In genomic region chr16:4053663-4054479, GRCh38 we compare ENCODE assay signal across 8 cellular contexts.
A peak's percentile ranks its signal among the peaks of the same experiment; 100 is the strongest.
DNase-seq lines count a peak whose midpoint lies in the region; ATAC-seq and TF ChIP-seq lines count a peak whose summit lies in the region.

No MANE protein-coding gene starts in this region.

- intact Hi-C loops in OCI-LY7 (cut with micrococcal nuclease; ENCODE audit: unreplicated experiment) = no loop called here

- H3K4me1 ChIP-seq in muscle layer of colon (ENCODE audit: insufficient read depth, low read length) (peaks cover 20% of the 10 kb centered on the region), OCI-LY7 (ENCODE audit: insufficient read depth, low read length, poor library complexity, severe bottlenecking) (no peaks in the 10 kb centered on the region)

- in situ Hi-C loops in Caki2 (cut with HindIII; ENCODE audit: low pct_unique_long_range_greater_than_20kb, low sequenced_read_pairs) = no loop called here

- H3K27ac ChIP-seq in coronary artery (peak overlapping the region; percentile 47 to 85), muscle layer of colon (ENCODE audit: low read depth, low read length) (peak overlapping the region; percentile 26), OCI-LY7 (ENCODE audit: low read depth, low read length, poor library complexity, severe bottlenecking) (no peak overlapping the region)

- ATAC-seq in GM18498 (IDR thresholded peaks at IDR 0.05; ENCODE audit: unreplicated experiment) = no peak

- TF ChIP-seq CTCF in coronary artery (IDR thresholded peaks at IDR 0.05) (no peak), OCI-LY7 (conservative IDR thresholded peaks at IDR 0.05; ENCODE audit: low read length) (no peak)

- no peaks in the 10 kb centered on the region for H4K20me1 ChIP-seq in OCI-LY7 (ENCODE audit: insufficient read depth, low read length)

- H2AFZ ChIP-seq in OCI-LY7 (ENCODE audit: low read length) = no peak overlapping the region

- no peak overlapping the region for H3K9ac ChIP-seq in muscle layer of colon (ENCODE audit: low read length)

- DNase-seq in Caki2 (ENCODE audit: low read depth) (peak; percentile 15), NCI-H226 (peak; percentile 5), coronary artery (ENCODE audit: low spot score) (peak; percentile 84), OCI-LY7 (ENCODE audit: low spot score) (no peak), erythroblast (lab: John Stamatoyannopoulos, UW) (no peak)
- no peak for DNase-seq in activated CD4-positive, alpha-beta T cell treated with anti-CD3 and anti-CD28 coated beads, Interleukin-2, amount 50 U/mL, for 48 hours

- POLR2A ChIA-PET in OCI-LY7 (lab: Charles Lee) = interaction anchor here (0.6 kb wide), 2 partner anchors 63 to 1820 kb away, joined by 4 to 7 read pairs; no protein-coding TSS in a partner anchor

- no peaks in the 10 kb centered on the region for H3K36me3 ChIP-seq in muscle layer of colon (ENCODE audit: insufficient read depth, low read length)
- H3K36me3 ChIP-seq in OCI-LY7 (ENCODE audit: insufficient read depth, low read length) = no peaks in the 10 kb centered on the region

- H3K9me3 ChIP-seq in muscle layer of colon (ENCODE audit: low read length) (no peaks in the 10 kb centered on the region), OCI-LY7 (ENCODE audit: low read length) (no peaks in the 10 kb centered on the region)

- peak overlapping the region; percentile 52 for H3K4me3 ChIP-seq in coronary artery
- peak overlapping the region; percentile 5 to 12 for H3K4me3 ChIP-seq in muscle layer of colon (ENCODE audit: low read depth in 1 of 2, low read length in 2 of 2)
- H3K4me3 ChIP-seq in OCI-LY7 (ENCODE audit: low read depth, low read length, poor library complexity, severe bottlenecking) = no peak overlapping the region

- TF ChIP-seq POLR2A in erythroblast (IDR thresholded peaks at IDR 0.05; ENCODE audit: low read length) = no peak

- no peaks in the 10 kb centered on the region for H3K27me3 ChIP-seq in muscle layer of colon (ENCODE audit: control insufficient read depth in 1 of 2, insufficient read depth in 2 of 2, low read length in 2 of 2)

- CTCF ChIA-PET in OCI-LY7 (lab: Charles Lee; ENCODE audit: unreplicated experiment) = no interaction called here

- BruUV-seq in OCI-LY7 (replicated peaks; lab: Mats Ljungman, UMichigan) = no TSS peak

- H3K9me2 ChIP-seq in OCI-LY7 (ENCODE audit: insufficient read depth, low read length) = no peaks in the 10 kb centered on the region

- H3K4me2 ChIP-seq in OCI-LY7 (ENCODE audit: low read length) = no peak overlapping the region

- H3K79me2 ChIP-seq in OCI-LY7 (ENCODE audit: insufficient read depth, low read depth, low read length) = no peaks in the 10 kb centered on the region

Comparison
In these comparisons a context has a peak if more than half of its experiments do, and no peak if none do; other contexts are left out.
1. DNase-seq: peak in Caki2 (single experiment), NCI-H226 (single experiment) and coronary artery (single experiment); none in OCI-LY7 (single experiment), activated CD4-positive, alpha-beta T cell treated with anti-CD3 and anti-CD28 coated beads, Interleukin-2, amount 50 U/mL, for 48 hours (0 of 2) and erythroblast (0 of 2).